ENCODE assay signal across 1 cellular context in the genomic region with DNA sequence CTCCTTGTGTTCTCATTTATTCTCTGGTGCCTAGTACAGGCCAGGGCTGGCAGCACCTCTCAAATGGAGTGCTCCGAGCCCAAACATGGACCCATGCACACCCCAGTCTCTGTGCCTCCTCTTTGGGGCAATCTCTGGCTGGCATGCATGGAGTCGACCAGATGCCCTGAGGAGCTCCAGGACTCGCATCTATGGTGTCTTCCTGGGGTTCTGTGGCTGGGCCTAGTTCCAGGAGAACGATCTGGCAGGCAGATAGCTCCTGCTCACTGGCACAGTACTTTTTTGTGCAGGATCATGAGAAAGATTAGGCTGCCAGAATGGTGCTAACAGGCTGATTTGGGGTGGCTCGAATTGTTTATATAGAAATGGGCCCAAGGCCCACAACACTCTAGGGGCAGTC.
TF ChIP-seq lines count a peak whose summit lies in the region.

No MANE protein-coding gene starts in this region.

TF ChIP-seq in SK-N-SH treated with all-trans-retinoic acid at 6 μM for 48 hours, 23 proteins besides CTCF, POLR2A, EP300 and RAD21 (continued from another document):
- TF ChIP-seq OSR1 (CRISPR knock-in tag; IDR thresholded peaks at IDR 0.05) (no peak), ZNF70 (CRISPR knock-in tag; IDR thresholded peaks at IDR 0.05) (no peak), GLIS3 (CRISPR knock-in tag; IDR thresholded peaks at IDR 0.05) (no peak), TSHZ2 (CRISPR knock-in tag; IDR thresholded peaks at IDR 0.05) (no peak), ZC3H10 (CRISPR knock-in tag; IDR thresholded peaks at IDR 0.05) (no peak)
